8 cellular contexts compared by ENCODE assay signal in the genomic region with DNA sequence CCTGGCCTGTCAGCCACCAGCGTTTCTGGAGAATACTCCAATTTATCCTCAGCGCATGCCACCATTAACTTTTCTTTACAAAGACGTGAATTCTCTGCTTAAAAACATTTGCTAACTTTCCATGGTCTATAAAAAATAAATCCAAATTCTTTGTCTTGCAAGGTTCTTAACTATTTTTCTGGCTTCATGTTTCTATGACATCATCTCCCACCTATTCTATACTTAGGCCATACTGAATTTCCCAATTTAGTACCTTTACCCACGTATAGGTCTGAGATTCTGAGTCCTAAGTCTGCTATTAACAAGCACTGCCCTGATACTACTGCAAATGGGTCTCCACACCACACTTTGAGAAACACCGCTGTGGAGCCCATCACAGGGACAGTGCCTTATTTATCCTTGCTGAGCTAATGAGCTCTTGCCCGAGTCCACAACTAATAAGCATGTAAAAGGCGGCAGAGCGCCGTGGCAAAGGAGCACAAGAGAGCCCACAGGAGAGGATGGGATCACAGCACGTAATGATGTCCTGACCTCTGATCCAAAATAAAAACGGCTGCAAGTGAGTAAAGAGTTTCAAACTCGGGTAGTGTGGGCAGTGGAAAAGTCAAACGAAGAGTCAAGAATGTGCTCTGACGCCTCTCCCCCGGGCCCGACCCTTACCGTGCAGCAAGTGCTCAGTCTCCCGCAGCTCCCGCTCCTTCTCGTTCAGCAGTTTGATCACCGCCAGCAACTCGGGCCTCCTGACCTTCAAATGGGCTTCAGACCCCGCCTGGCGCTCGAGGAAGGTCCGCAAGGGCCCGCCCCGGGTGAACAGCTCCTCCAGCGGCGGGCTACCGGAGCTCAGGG. TPM values are rescaled to one million over a fixed set of nuclear protein-coding genes. Genes with fewer than 3 reads are reported as not detected.
DNase-seq lines count a peak whose midpoint lies in the region; ATAC-seq and TF ChIP-seq lines count a peak whose summit lies in the region.

No MANE protein-coding gene starts in this region.

- H3K36me3 Mint-ChIP-seq in chondrocyte (ENCODE audit: low read depth) (peaks cover 6% of the 10 kb centered on the region), type B pancreatic cell (peaks cover 6% of the 10 kb centered on the region)

- no peaks in the 10 kb centered on the region for H3K9me3 Mint-ChIP-seq in chondrocyte (ENCODE audit: low read depth)
- no peaks in the 10 kb centered on the region for H3K9me3 Mint-ChIP-seq in type B pancreatic cell

- peak; percentile 17 for DNase-seq in A172 (ENCODE audit: low spot score)
- no peak for DNase-seq in chondrocyte (ENCODE audit: low spot score)
- no peak for DNase-seq in lung (ENCODE audit: low spot score)
- no peak for DNase-seq in type B pancreatic cell (ENCODE audit: extremely low spot score, unreplicated experiment)
- no peak for DNase-seq in stimulated activated CD8-positive, alpha-beta memory T cell treated with anti-CD3 and anti-CD28 coated beads, Interleukin-4, amount 100 ng/mL, for 48 hours

- H3K4me3 ChIP-seq in GM12875 (ENCODE audit: low read depth, low read length) (peak overlapping the region; percentile 46), lung (peak overlapping the region; percentile 90)

- H3K27me3 Mint-ChIP-seq in chondrocyte (ENCODE audit: low read depth): no peaks in the 10 kb centered on the region
- H3K27me3 Mint-ChIP-seq in type B pancreatic cell: no peaks in the 10 kb centered on the region

- no peaks in the 10 kb centered on the region for H3K9me3 ChIP-seq in lung (ENCODE audit: control insufficient read depth in 2 of 2, insufficient read depth in 1 of 2, low read length in 1 of 2)

- peak overlapping the region; percentile 92 for H3K4me3 Mint-ChIP-seq in chondrocyte (ENCODE audit: unreplicated experiment)
- H3K4me3 Mint-ChIP-seq in type B pancreatic cell: peak overlapping the region; percentile 95

- H3K27me3 ChIP-seq in lung (ENCODE audit: control insufficient read depth, insufficient read depth): no peaks in the 10 kb centered on the region

- ATAC-seq in HG02884 (IDR thresholded peaks at IDR 0.05; ENCODE audit: unreplicated experiment): peak; percentile 15
- peak; percentile 32 for ATAC-seq in lung (ENCODE audit: insufficient read depth, low FRiP score)

- TF ChIP-seq CTCF in GM12875 (IDR thresholded peaks at IDR 0.05; ENCODE audit: borderline replicate concordance, insufficient read depth, low read depth, low read length): no peak
- peak; percentile 29 for TF ChIP-seq CTCF in chondrocyte (IDR thresholded peaks at IDR 0.05)
- no peak for TF ChIP-seq CTCF in lung (IDR thresholded peaks at IDR 0.05; ENCODE audit: control extremely low read depth, extremely low read depth)
- no peak for TF ChIP-seq CTCF in type B pancreatic cell (conservative IDR thresholded peaks at IDR 0.05)

- peak overlapping the region; percentile 94 for H3K27ac Mint-ChIP-seq in chondrocyte (ENCODE audit: unreplicated experiment)
- peak overlapping the region; percentile 91 for H3K27ac Mint-ChIP-seq in type B pancreatic cell

- peaks cover 0 to 12% of the 10 kb centered on the region in 2 donors for H3K36me3 ChIP-seq in lung (ENCODE audit: control insufficient read depth in 2 of 2, insufficient read depth in 2 of 2, low read length in 2 of 2)

- H3K4me1 Mint-ChIP-seq in chondrocyte (ENCODE audit: low read depth) (peaks cover 38% of the 10 kb centered on the region), type B pancreatic cell (ENCODE audit: unreplicated experiment) (peaks cover 26% of the 10 kb centered on the region)

- H3K4me1 ChIP-seq in lung (ENCODE audit: control insufficient read depth in 2 of 2, insufficient read depth in 2 of 2, low read length in 2 of 2): peaks cover 4 to 14% of the 10 kb centered on the region in 2 donors

- peak overlapping the region; percentile 84 to 92 for H3K27ac ChIP-seq in lung (ENCODE audit: low read depth in 1 of 2, low read length in 1 of 2)

- WGBS in lung, 2 donors: 5% methylated on average over 20 to 31 of the region's 31 CpGs

TF ChIP-seq in PFSK-1, 5 proteins besides CTCF, POLR2A, EP300 and RAD21:
- no peak for TF ChIP-seq FOXP2 (optimal IDR thresholded peaks at IDR 0.05; ENCODE audit: borderline replicate concordance, extremely low read depth, extremely low read length, insufficient read depth)
- TF ChIP-seq TAF1 (IDR thresholded peaks at IDR 0.05; ENCODE audit: borderline replicate concordance, insufficient read depth, low read length): 0 out of 2 replicates have a peak, but pooled peaks have one; percentile 2
- TF ChIP-seq SIN3A (IDR thresholded peaks at IDR 0.05; ENCODE audit: borderline replicate concordance, insufficient read depth, low read length): no peak
- TF ChIP-seq, protein P1, sequence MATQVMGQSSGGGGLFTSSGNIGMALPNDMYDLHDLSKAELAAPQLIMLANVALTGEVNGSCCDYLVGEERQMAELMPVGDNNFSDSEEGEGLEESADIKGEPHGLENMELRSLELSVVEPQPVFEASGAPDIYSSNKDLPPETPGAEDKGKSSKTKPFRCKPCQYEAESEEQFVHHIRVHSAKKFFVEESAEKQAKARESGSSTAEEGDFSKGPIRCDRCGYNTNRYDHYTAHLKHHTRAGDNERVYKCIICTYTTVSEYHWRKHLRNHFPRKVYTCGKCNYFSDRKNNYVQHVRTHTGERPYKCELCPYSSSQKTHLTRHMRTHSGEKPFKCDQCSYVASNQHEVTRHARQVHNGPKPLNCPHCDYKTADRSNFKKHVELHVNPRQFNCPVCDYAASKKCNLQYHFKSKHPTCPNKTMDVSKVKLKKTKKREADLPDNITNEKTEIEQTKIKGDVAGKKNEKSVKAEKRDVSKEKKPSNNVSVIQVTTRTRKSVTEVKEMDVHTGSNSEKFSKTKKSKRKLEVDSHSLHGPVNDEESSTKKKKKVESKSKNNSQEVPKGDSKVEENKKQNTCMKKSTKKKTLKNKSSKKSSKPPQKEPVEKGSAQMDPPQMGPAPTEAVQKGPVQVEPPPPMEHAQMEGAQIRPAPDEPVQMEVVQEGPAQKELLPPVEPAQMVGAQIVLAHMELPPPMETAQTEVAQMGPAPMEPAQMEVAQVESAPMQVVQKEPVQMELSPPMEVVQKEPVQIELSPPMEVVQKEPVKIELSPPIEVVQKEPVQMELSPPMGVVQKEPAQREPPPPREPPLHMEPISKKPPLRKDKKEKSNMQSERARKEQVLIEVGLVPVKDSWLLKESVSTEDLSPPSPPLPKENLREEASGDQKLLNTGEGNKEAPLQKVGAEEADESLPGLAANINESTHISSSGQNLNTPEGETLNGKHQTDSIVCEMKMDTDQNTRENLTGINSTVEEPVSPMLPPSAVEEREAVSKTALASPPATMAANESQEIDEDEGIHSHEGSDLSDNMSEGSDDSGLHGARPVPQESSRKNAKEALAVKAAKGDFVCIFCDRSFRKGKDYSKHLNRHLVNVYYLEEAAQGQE (IDR thresholded peaks at IDR 0.05; ENCODE audit: insufficient read depth in 1 of 2, low read depth in 2 of 2, low read length in 2 of 2): no peak
- TF ChIP-seq POLR2AphosphoS5 (IDR thresholded peaks at IDR 0.05; ENCODE audit: low read depth, low read length): no peak

RNA-seq across cellular contexts. Expression of a gene that starts 0.5 kb away (rescaled TPM):
- total RNA-seq in A172 (2014; rRNA removed; shearing (Covaris generic)): 22.8 and 30.2 TPM in 2 replicates
- polyA plus RNA-seq in PFSK-1 (2012; ENCODE audit: insufficient read length, low read depth): 11.5 TPM
- 16.5 to 17.6 TPM (median 17.1 TPM) in 3 replicates for total RNA-seq in chondrocyte
- total RNA-seq in lung: 10 to 100 TPM; 13.9 to 16.3 TPM
- polyA plus RNA-seq in lung: 10 to 100 TPM in 1 of 2 donors, 1 to 10 TPM in 1; 9.4 to 10.9 TPM
- 17.3 and 18.8 TPM in 2 replicates for total RNA-seq in type B pancreatic cell (ENCODE audit: low replicate concordance)

RNA-seq across cellular contexts. Expression of a gene that starts 19.1 kb away (rescaled TPM):
- 48.1 and 63.8 TPM in 2 replicates for total RNA-seq in A172 (2014; rRNA removed; shearing (Covaris generic))
- polyA plus RNA-seq in PFSK-1 (2012; ENCODE audit: insufficient read length, low read depth): 6.0 TPM
- total RNA-seq in chondrocyte (6.8 to 10.8 TPM (median 7.3 TPM) in 3 replicates), lung (10 to 100 TPM in 1 of 2 donors, 1 to 10 TPM in 1; 4.2 to 10.5 TPM), type B pancreatic cell (ENCODE audit: low replicate concordance) (10.7 and 29.6 TPM in 2 replicates)
- 1 to 10 TPM; 1.8 to 2.8 TPM for polyA plus RNA-seq in lung
